Comparison of ENCODE assay signal across 8 cellular contexts in genomic region chr2:102186676-102187190, GRCh38. TPM values are rescaled to one million over a fixed set of nuclear protein-coding genes. Genes with fewer than 3 reads are reported as not detected.
DNase-seq lines count a peak whose midpoint lies in the region; ATAC-seq and TF ChIP-seq lines count a peak whose summit lies in the region.

IL1RL2 (plus strand) TSS chr2:102187023; CDS start chr2:102187868, 845 bp downstream.

- peak within 1 kb of the TSS; percentile 46 for H3K27ac Mint-ChIP-seq in stimulated activated memory B cell treated with anti-CD40 and anti-IgM and Interleukin-4, amounts not matched to agents 10 μg/mL and 1 μg/mL and 100 μg/mL, for 72 hours

- H3K4me1 ChIP-seq in RWPE2 (ENCODE audit: insufficient read depth, poor library complexity, severe bottlenecking) (peaks cover 1% of the 10 kb centered on the region), lower lobe of right lung (peaks cover 11% of the 10 kb centered on the region)

- no peaks in the 10 kb centered on the region for H3K9me3 ChIP-seq in RWPE2 (ENCODE audit: severe bottlenecking)
- H3K9me3 ChIP-seq in lower lobe of right lung = no peaks in the 10 kb centered on the region

- ATAC-seq in RWPE2 (ENCODE audit: low read depth) (peak; percentile 35; the same call in 2 of the 3 replicates), lower lobe of right lung (peak; percentile 73 to 77), GM21717 (IDR thresholded peaks at IDR 0.05; ENCODE audit: unreplicated experiment) (no peak)
- no peak for ATAC-seq in stimulated activated memory B cell treated with anti-CD40 and anti-IgM and Interleukin-4, amounts not matched to agents 10 μg/mL and 1 μg/mL and 100 μg/mL, for 72 hours

- no peak for TF ChIP-seq CTCF in RWPE2 (IDR thresholded peaks at IDR 0.05; ENCODE audit: poor library complexity, severe bottlenecking)
- TF ChIP-seq CTCF in brain microvascular endothelial cell (IDR thresholded peaks at IDR 0.05; ENCODE audit: low read depth, low read length, missing control alignments) = no peak
- TF ChIP-seq CTCF in lower lobe of right lung (IDR thresholded peaks at IDR 0.05) = no peak
- TF ChIP-seq CTCF in GM10266 (IDR thresholded peaks at IDR 0.05; ENCODE audit: control insufficient read depth, insufficient read depth, low read depth, missing control alignments) = no peak

- intact Hi-C loops in lower lobe of right lung (cut with DNase I) = no loop called here

- peak within 1 kb of the TSS; percentile 19 for H3K4me3 ChIP-seq in RWPE2 (ENCODE audit: severe bottlenecking)
- peak within 1 kb of the TSS; percentile 63 for H3K4me3 ChIP-seq in brain microvascular endothelial cell (ENCODE audit: low read depth, low read length)
- H3K4me3 ChIP-seq in lower lobe of right lung = peak within 1 kb of the TSS; percentile 58

- peak within 1 kb of the TSS; percentile 70 for H3K4me3 Mint-ChIP-seq in stimulated activated memory B cell treated with anti-CD40 and anti-IgM and Interleukin-4, amounts not matched to agents 10 μg/mL and 1 μg/mL and 100 μg/mL, for 72 hours

- peaks cover 8% of the 10 kb centered on the region for H3K4me1 Mint-ChIP-seq in stimulated activated memory B cell treated with anti-CD40 and anti-IgM and Interleukin-4, amounts not matched to agents 10 μg/mL and 1 μg/mL and 100 μg/mL, for 72 hours

- DNase-seq in RWPE2 (ENCODE audit: low spot score) (no peak), brain microvascular endothelial cell (no peak), lower lobe of right lung (peak; percentile 56), C1 segment of cervical spinal cord (lab: John Stamatoyannopoulos, UW) (no peak), cortex of kidney (lab: John Stamatoyannopoulos, UW) (no peak), GM10266 (ENCODE audit: extremely low spot score) (no peak)

- H3K36me3 ChIP-seq in RWPE2 (ENCODE audit: low read depth) (no peaks in the 10 kb centered on the region), brain microvascular endothelial cell (replicated peaks) (no peaks in the 10 kb centered on the region), lower lobe of right lung (no peaks in the 10 kb centered on the region)

- peaks cover 48% of the 10 kb centered on the region for H3K27me3 Mint-ChIP-seq in stimulated activated memory B cell treated with anti-CD40 and anti-IgM and Interleukin-4, amounts not matched to agents 10 μg/mL and 1 μg/mL and 100 μg/mL, for 72 hours

- no peaks in the 10 kb centered on the region for H3K36me3 Mint-ChIP-seq in stimulated activated memory B cell treated with anti-CD40 and anti-IgM and Interleukin-4, amounts not matched to agents 10 μg/mL and 1 μg/mL and 100 μg/mL, for 72 hours

- H3K9me3 Mint-ChIP-seq in stimulated activated memory B cell treated with anti-CD40 and anti-IgM and Interleukin-4, amounts not matched to agents 10 μg/mL and 1 μg/mL and 100 μg/mL, for 72 hours = no peaks in the 10 kb centered on the region

- H3K27ac ChIP-seq in RWPE2 (ENCODE audit: poor library complexity, severe bottlenecking) (no peak within 1 kb of the TSS), brain microvascular endothelial cell (peak within 1 kb of the TSS; percentile 28), lower lobe of right lung (no peak within 1 kb of the TSS)

- in situ Hi-C loops in brain microvascular endothelial cell (cut with HindIII; ENCODE audit: low pct_ligation_motif_present, low sequenced_read_pairs) = no loop called here

- H3K27me3 ChIP-seq in RWPE2 (ENCODE audit: insufficient read depth, poor library complexity, severe bottlenecking) = no peaks in the 10 kb centered on the region
- H3K27me3 ChIP-seq in brain microvascular endothelial cell (replicated peaks) = no peaks in the 10 kb centered on the region
- H3K27me3 ChIP-seq in lower lobe of right lung (ENCODE audit: low read depth) = no peaks in the 10 kb centered on the region

RNA-seq across cellular contexts. Expression of gene IL1RL2, which starts in this region (rescaled TPM):
- total RNA-seq in lower lobe of right lung = not detected

Comparison
In these comparisons a context has a peak if more than half of its experiments do, and no peak if none do; other contexts are left out.
1. Peak in DNase-seq, ATAC-seq and H3K4me3 ChIP-seq in lower lobe of right lung; RNA of the gene not detected or under 1 TPM.